21 cellular contexts compared by ENCODE assay signal in genomic region chr1:29684141-29684540, GRCh38.
DNase-seq lines count a peak whose midpoint lies in the region; ATAC-seq and TF ChIP-seq lines count a peak whose summit lies in the region.
"Had no signal": no experiment of that assay in that cellular context is flagged by ENCODE, and none has a peak within 500 bp of the region (broad histone marks: within the 10 kb centered on the region; RNA-seq: fewer than 3 reads in every experiment).

No MANE protein-coding gene starts in this region.

- ATAC-seq in HG02759 (IDR thresholded peaks at IDR 0.05; ENCODE audit: unreplicated experiment), result no peak
- ATAC-seq in GM21447 (IDR thresholded peaks at IDR 0.05; ENCODE audit: unreplicated experiment), result no peak
- ATAC-seq: HCT116 had no signal

- H3K4me3 Mint-ChIP-seq in endodermal cell, result no peak overlapping the region
- no peak overlapping the region for H3K4me3 Mint-ChIP-seq in osteocyte (ENCODE audit: unreplicated experiment)
- no peak overlapping the region for H3K4me3 Mint-ChIP-seq in nephron progenitor cell
- H3K4me3 Mint-ChIP-seq: IgD-negative memory B cell had no signal

- no peaks in the 10 kb centered on the region for H3K27me3 ChIP-seq in H7 (ENCODE audit: control insufficient read depth, insufficient read depth, low read length)
- H3K27me3 ChIP-seq in endodermal cell (ENCODE audit: control insufficient read depth, insufficient read depth, low read length, poor library complexity, severe bottlenecking), result no peaks in the 10 kb centered on the region
- H3K27me3 ChIP-seq: MG63, SJSA1 had no signal

- DNase-seq in D341Med (ENCODE audit: low spot score) (peak; percentile 4), H7 (peak; percentile 4), endodermal cell (peak; percentile 20), osteocyte (ENCODE audit: extremely low spot score, unreplicated experiment) (peak; percentile 66), SIG-M5 treated with dmso at 0.1 percent for 504 hours (lab: John Stamatoyannopoulos, UW; ENCODE audit: unreplicated experiment) (no peak), nephron progenitor cell (no peak)
- DNase-seq: ACHN, C1 segment of cervical spinal cord, DND-41, Kasumi-1, MG63, NCI-H1048, NCI-H1436, NCI-H2029, NCI-H526, PC-9 had no signal

- no peak overlapping the region for H3K9ac ChIP-seq in endodermal cell (ENCODE audit: extremely low read depth, low read length, poor library complexity, severe bottlenecking)

- H3K4me1 Mint-ChIP-seq in endodermal cell, result peaks cover 16% of the 10 kb centered on the region
- H3K4me1 Mint-ChIP-seq in osteocyte (ENCODE audit: unreplicated experiment), result peaks cover 14% of the 10 kb centered on the region
- H3K4me1 Mint-ChIP-seq in nephron progenitor cell, result peaks cover 61% of the 10 kb centered on the region

- H3K27me3 Mint-ChIP-seq in endodermal cell (ENCODE audit: insufficient read depth) (peaks cover 2% of the 10 kb centered on the region), osteocyte (ENCODE audit: unreplicated experiment) (no peaks in the 10 kb centered on the region), nephron progenitor cell (ENCODE audit: low read depth, poor library complexity) (no peaks in the 10 kb centered on the region)

- H3K9me3 Mint-ChIP-seq in endodermal cell, result peaks cover 6% of the 10 kb centered on the region
- H3K9me3 Mint-ChIP-seq in osteocyte (ENCODE audit: unreplicated experiment), result no peaks in the 10 kb centered on the region
- H3K9me3 Mint-ChIP-seq in nephron progenitor cell, result no peaks in the 10 kb centered on the region
- H3K9me3 Mint-ChIP-seq: IgD-negative memory B cell had no signal

- H3K9me3 ChIP-seq in endodermal cell (ENCODE audit: control insufficient read depth, low read length), result no peaks in the 10 kb centered on the region
- H3K9me3 ChIP-seq: MG63, SJSA1 had no signal

- H3K27ac Mint-ChIP-seq in endodermal cell (no peak overlapping the region), osteocyte (ENCODE audit: unreplicated experiment) (no peak overlapping the region), nephron progenitor cell (no peak overlapping the region)

- H3K36me3 Mint-ChIP-seq in endodermal cell (ENCODE audit: low read depth) (no peaks in the 10 kb centered on the region), osteocyte (ENCODE audit: unreplicated experiment) (no peaks in the 10 kb centered on the region), nephron progenitor cell (ENCODE audit: low read depth) (no peaks in the 10 kb centered on the region)
- H3K36me3 Mint-ChIP-seq: IgD-negative memory B cell had no signal

- H3K36me3 ChIP-seq in H7 (replicated peaks; ENCODE audit: control insufficient read depth, insufficient read depth, low read length), result no peaks in the 10 kb centered on the region
- no peaks in the 10 kb centered on the region for H3K36me3 ChIP-seq in endodermal cell (ENCODE audit: control insufficient read depth, insufficient read depth, low read length)
- H3K36me3 ChIP-seq: MG63, SJSA1 had no signal

- H3K4me1 ChIP-seq in endodermal cell (ENCODE audit: control insufficient read depth, insufficient read depth, low read length), result no peaks in the 10 kb centered on the region

- 90 to 93% methylated on average over 7 to 8 of the region's 8 CpGs for WGBS in endodermal cell (ENCODE audit: insufficient coverage in 1 of 2, insufficient read length in 1 of 2), 2 experiments

- no peak overlapping the region for H3K27ac ChIP-seq in endodermal cell (ENCODE audit: low read depth, low read length)
- H3K27ac ChIP-seq: PC-9, SJSA1 had no signal

- no peak for TF ChIP-seq CTCF in endodermal cell (conservative IDR thresholded peaks at IDR 0.05)
- no peak for TF ChIP-seq CTCF in osteocyte (IDR thresholded peaks at IDR 0.05)
- no peak for TF ChIP-seq CTCF in nephron progenitor cell (IDR thresholded peaks at IDR 0.05)

- H3K4me3 ChIP-seq in H7 (ENCODE audit: insufficient read depth, low read depth, low read length) (no peak overlapping the region), endodermal cell (ENCODE audit: low read length) (no peak overlapping the region)
- H3K4me3 ChIP-seq: MG63, PC-9, SJSA1 had no signal

Comparison
In these comparisons a context has a peak if more than half of its experiments do, and no peak if none do; other contexts are left out.
1. DNase-seq: peak in D341Med (single experiment), H7 (single experiment), endodermal cell (single experiment) and osteocyte (single experiment); none in SIG-M5 treated with dmso at 0.1 percent for 504 hours (single experiment) and nephron progenitor cell (single experiment).